In genomic region chr6:14423955-14424354, GRCh38 we compare ENCODE assay signal across 17 cellular contexts.
DNase-seq lines count a peak whose midpoint lies in the region; ATAC-seq and TF ChIP-seq lines count a peak whose summit lies in the region.
"Had no signal": no experiment of that assay in that cellular context is flagged by ENCODE, and none has a peak within 500 bp of the region (broad histone marks: within the 10 kb centered on the region; RNA-seq: fewer than 3 reads in every experiment).

No MANE protein-coding gene starts in this region.

- no peak overlapping the region for H3K4me3 ChIP-seq in Caco-2 (ENCODE audit: low read depth, low read length)

- no peaks in the 10 kb centered on the region for H3K4me1 ChIP-seq in Caco-2

- H3K27ac Mint-ChIP-seq in activated T-cell treated with anti-CD3 and anti-CD28 coated beads, Interleukin-2, amount 50 U/mL, for 24 hours, result peak overlapping the region; percentile 98
- H3K27ac Mint-ChIP-seq in activated T-helper 17 cell treated with anti-CD3 and anti-CD28 coated beads, Interleukin-2, amount 50 U/mL, for 72 hours, result peak overlapping the region; percentile 83
- H3K27ac Mint-ChIP-seq in stimulated activated naive B cell treated with anti-CD40 and anti-IgM and Interleukin-4, amounts not matched to agents 10 μg/mL and 1 μg/mL and 100 μg/mL, for 72 hours, result peak overlapping the region; percentile 86
- no peak overlapping the region for H3K27ac Mint-ChIP-seq in Caco-2 (ENCODE audit: unreplicated experiment)
- H3K27ac Mint-ChIP-seq: CD4-positive, alpha-beta T cell had no signal

- H3K27me3 ChIP-seq in Caco-2 (replicated peaks; ENCODE audit: control insufficient read depth, insufficient read depth, low read length), result no peaks in the 10 kb centered on the region

- H3K27me3 Mint-ChIP-seq in activated T-cell treated with anti-CD3 and anti-CD28 coated beads, Interleukin-2, amount 50 U/mL, for 24 hours, result no peaks in the 10 kb centered on the region
- H3K27me3 Mint-ChIP-seq in activated T-helper 17 cell treated with anti-CD3 and anti-CD28 coated beads, Interleukin-2, amount 50 U/mL, for 72 hours, result no peaks in the 10 kb centered on the region
- H3K27me3 Mint-ChIP-seq in stimulated activated naive B cell treated with anti-CD40 and anti-IgM and Interleukin-4, amounts not matched to agents 10 μg/mL and 1 μg/mL and 100 μg/mL, for 72 hours, result no peaks in the 10 kb centered on the region
- H3K27me3 Mint-ChIP-seq in Caco-2 (ENCODE audit: insufficient read depth, unreplicated experiment), result no peaks in the 10 kb centered on the region
- H3K27me3 Mint-ChIP-seq: CD4-positive, alpha-beta T cell had no signal

- intact Hi-C loops in Caco-2 (cut with micrococcal nuclease; ENCODE audit: unreplicated experiment), result no loop called here

- CTCF ChIA-PET in Caco-2 (lab: Charles Lee), result interaction anchor here (0.5 kb wide), 1 partner anchor 198 kb away, joined by 3 read pairs; no protein-coding TSS in a partner anchor

- peaks cover 5% of the 10 kb centered on the region for H3K36me3 Mint-ChIP-seq in activated T-cell treated with anti-CD3 and anti-CD28 coated beads, Interleukin-2, amount 50 U/mL, for 24 hours (ENCODE audit: low read depth)
- H3K36me3 Mint-ChIP-seq in activated T-helper 17 cell treated with anti-CD3 and anti-CD28 coated beads, Interleukin-2, amount 50 U/mL, for 72 hours (ENCODE audit: low read depth), result no peaks in the 10 kb centered on the region
- H3K36me3 Mint-ChIP-seq in stimulated activated naive B cell treated with anti-CD40 and anti-IgM and Interleukin-4, amounts not matched to agents 10 μg/mL and 1 μg/mL and 100 μg/mL, for 72 hours, result peaks cover 6 to 17% of the 10 kb centered on the region in 2 donors
- H3K36me3 Mint-ChIP-seq in Caco-2 (ENCODE audit: insufficient read depth, unreplicated experiment), result no peaks in the 10 kb centered on the region

- no peaks in the 10 kb centered on the region for H3K9me3 ChIP-seq in Caco-2

- peaks cover 41% of the 10 kb centered on the region for H3K4me1 Mint-ChIP-seq in activated T-cell treated with anti-CD3 and anti-CD28 coated beads, Interleukin-2, amount 50 U/mL, for 24 hours (ENCODE audit: low read depth)
- peaks cover 13% of the 10 kb centered on the region for H3K4me1 Mint-ChIP-seq in activated T-helper 17 cell treated with anti-CD3 and anti-CD28 coated beads, Interleukin-2, amount 50 U/mL, for 72 hours
- H3K4me1 Mint-ChIP-seq in stimulated activated naive B cell treated with anti-CD40 and anti-IgM and Interleukin-4, amounts not matched to agents 10 μg/mL and 1 μg/mL and 100 μg/mL, for 72 hours, result peaks cover 29 to 39% of the 10 kb centered on the region in 2 donors
- no peaks in the 10 kb centered on the region for H3K4me1 Mint-ChIP-seq in Caco-2 (ENCODE audit: low read depth, unreplicated experiment)

- H3K36me3 ChIP-seq in Caco-2 (ENCODE audit: control insufficient read depth, insufficient read depth, low read length), result no peaks in the 10 kb centered on the region

- POLR2A ChIA-PET in Caco-2 (lab: Charles Lee), result no interaction called here

- peaks cover 4% of the 10 kb centered on the region for H3K9me3 Mint-ChIP-seq in activated T-cell treated with anti-CD3 and anti-CD28 coated beads, Interleukin-2, amount 50 U/mL, for 24 hours
- H3K9me3 Mint-ChIP-seq in activated T-helper 17 cell treated with anti-CD3 and anti-CD28 coated beads, Interleukin-2, amount 50 U/mL, for 72 hours, result peaks cover 3% of the 10 kb centered on the region
- H3K9me3 Mint-ChIP-seq in stimulated activated naive B cell treated with anti-CD40 and anti-IgM and Interleukin-4, amounts not matched to agents 10 μg/mL and 1 μg/mL and 100 μg/mL, for 72 hours, result peaks cover 2 to 4% of the 10 kb centered on the region in 2 donors
- H3K9me3 Mint-ChIP-seq in Caco-2 (ENCODE audit: unreplicated experiment), result no peaks in the 10 kb centered on the region
- H3K9me3 Mint-ChIP-seq: CD4-positive, alpha-beta T cell had no signal

- no peak for TF ChIP-seq CTCF in Caco-2 (IDR thresholded peaks at IDR 0.05; ENCODE audit: insufficient read depth in 1 of 2, low read depth in 1 of 2, low read length in 1 of 2, severe bottlenecking in 1 of 2, unreplicated experiment in 1 of 2)

- no TSS peak for BruUV-seq in Caco-2 (replicated peaks; lab: Mats Ljungman, UMichigan)

- H3K4me3 Mint-ChIP-seq in activated T-cell treated with anti-CD3 and anti-CD28 coated beads, Interleukin-2, amount 50 U/mL, for 24 hours, result peak overlapping the region; percentile 50
- peak overlapping the region; percentile 68 for H3K4me3 Mint-ChIP-seq in activated T-helper 17 cell treated with anti-CD3 and anti-CD28 coated beads, Interleukin-2, amount 50 U/mL, for 72 hours
- peak overlapping the region; percentile 25 to 30 for H3K4me3 Mint-ChIP-seq in stimulated activated naive B cell treated with anti-CD40 and anti-IgM and Interleukin-4, amounts not matched to agents 10 μg/mL and 1 μg/mL and 100 μg/mL, for 72 hours
- no peak overlapping the region for H3K4me3 Mint-ChIP-seq in Caco-2 (ENCODE audit: unreplicated experiment)
- H3K4me3 Mint-ChIP-seq: CD4-positive, alpha-beta T cell had no signal

- peak; percentile 72 for ATAC-seq in activated T-helper 17 cell treated with anti-CD3 and anti-CD28 coated beads, Interleukin-2, amount 50 U/mL, for 72 hours (replicated peaks)
- ATAC-seq in stimulated activated naive B cell treated with anti-CD40 and anti-IgM and Interleukin-4, amounts not matched to agents 10 μg/mL and 1 μg/mL and 100 μg/mL, for 72 hours (replicated peaks), result peak in 1 of 2 donors; percentile 6

- DNase-seq in activated T-cell treated with anti-CD3 and anti-CD28 coated beads, Interleukin-2, amount 50 U/mL, for 24 hours, result no peak
- no peak for DNase-seq in activated T-cell treated with anti-CD3 and anti-CD28 coated beads, Interleukin-2, amount 50 U/mL, for 1 hour
- DNase-seq in stimulated activated CD4-positive, alpha-beta T cell treated with anti-CD3 and anti-CD28 coated beads, Interleukin-4, amount 100 ng/mL, for 24 hours, result peak; percentile 17
- DNase-seq in stimulated activated CD4-positive, alpha-beta T cell treated with anti-CD3 and anti-CD28 coated beads, Interleukin-4, amount 100 ng/mL, for 1 hour, result no peak
- no peak for DNase-seq in stimulated activated naive B cell treated with anti-CD40 and anti-IgM and Interleukin-4, amounts not matched to agents 10 μg/mL and 1 μg/mL and 100 μg/mL, for 72 hours
- no peak for DNase-seq in Caco-2
- no peak for DNase-seq in DMS114 treated with DMSO at 0.1 percent for 48 hours (lab: John Stamatoyannopoulos, UW; ENCODE audit: unreplicated experiment)
- DNase-seq: CD4-positive, alpha-beta T cell; DMS79; H7; NCI-H1048; NCI-H1436 treated with DMSO at 0.1 percent for 48 hours; NCI-H2029 treated with DMSO at 0.1 percent for 48 hours; NCI-H2171 treated with DMSO at 0.1 percent for 48 hours; NCI-H446 treated with DMSO at 0.1 percent for 48 hours; NK-92 treated with Interleukin-12 subunit alpha and Interleukin-12 subunit beta, amount 100 ng/mL, for 24 hours had no signal
